2 cellular contexts compared by ENCODE assay signal in the genomic region with DNA sequence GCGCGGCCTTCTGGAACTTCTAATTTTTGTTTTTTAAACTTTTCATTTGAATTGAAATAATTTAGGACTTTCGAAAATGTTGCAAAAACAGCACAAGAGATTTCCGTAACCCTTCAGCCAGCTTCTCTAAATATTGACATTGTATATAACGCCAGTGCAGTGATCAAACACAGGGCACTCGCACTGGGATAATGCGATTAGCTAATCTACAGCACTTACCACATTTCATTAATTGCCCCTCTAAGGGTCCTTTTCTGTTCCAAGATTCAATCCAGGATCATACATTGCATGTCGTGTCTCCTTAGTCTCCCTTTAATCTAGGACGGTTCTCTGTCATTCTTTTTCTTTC.
TF ChIP-seq lines count a peak whose summit lies in the region.

No MANE protein-coding gene starts in this region.

TF ChIP-seq in HepG2, 621 proteins besides CTCF, POLR2A, EP300 and RAD21 (continues in another document):
- TF ChIP-seq ZFP41 (CRISPR knock-in tag; IDR thresholded peaks at IDR 0.05; ENCODE audit: borderline replicate concordance) (no peak), ZFX (CRISPR knock-in tag; IDR thresholded peaks at IDR 0.05; ENCODE audit: low read depth) (no peak), ZNF382 (CRISPR knock-in tag; IDR thresholded peaks at IDR 0.05; ENCODE audit: borderline replicate concordance) (no peak), KMT2B (CRISPR knock-in tag; IDR thresholded peaks at IDR 0.05) (no peak), TAF1 (CRISPR knock-in tag; IDR thresholded peaks at IDR 0.05) (no peak), ZNF567 (CRISPR knock-in tag; IDR thresholded peaks at IDR 0.05; ENCODE audit: borderline replicate concordance) (no peak), ELF4 (CRISPR knock-in tag; IDR thresholded peaks at IDR 0.05; ENCODE audit: borderline replicate concordance) (no peak), HOXD1 (CRISPR knock-in tag; IDR thresholded peaks at IDR 0.05) (no peak), ZNF10 (CRISPR knock-in tag; IDR thresholded peaks at IDR 0.05; ENCODE audit: borderline replicate concordance, low read depth) (no peak), PPARG (CRISPR knock-in tag; conservative IDR thresholded peaks at IDR 0.05) (no peak), FOXA3 (CRISPR knock-in tag; IDR thresholded peaks at IDR 0.05) (peak; percentile 21; the same call in 1 of the 2 replicates), PRMT3 (CRISPR knock-in tag; IDR thresholded peaks at IDR 0.05; ENCODE audit: borderline replicate concordance, low read depth) (no peak), SALL2 (CRISPR knock-in tag; IDR thresholded peaks at IDR 0.05) (no peak), ZNF510 (CRISPR knock-in tag; IDR thresholded peaks at IDR 0.05; ENCODE audit: low read depth) (no peak), ZNF816 (CRISPR knock-in tag; IDR thresholded peaks at IDR 0.05; ENCODE audit: borderline replicate concordance) (no peak), SP5 (CRISPR knock-in tag; IDR thresholded peaks at IDR 0.05; ENCODE audit: borderline replicate concordance, low read depth) (no peak), RXRA (CRISPR knock-in tag; IDR thresholded peaks at IDR 0.05) (no peak), NR2C2 (CRISPR knock-in tag; IDR thresholded peaks at IDR 0.05; ENCODE audit: borderline replicate concordance) (no peak), ZNF251 (CRISPR knock-in tag; IDR thresholded peaks at IDR 0.05) (no peak), MIXL1 (CRISPR knock-in tag; IDR thresholded peaks at IDR 0.05) (peak; percentile 40; the same call in 1 of the 2 replicates), CC2D1A (CRISPR knock-in tag; IDR thresholded peaks at IDR 0.05) (no peak), NFATC3 (CRISPR knock-in tag; IDR thresholded peaks at IDR 0.05) (no peak), ZNF260 (CRISPR knock-in tag; IDR thresholded peaks at IDR 0.05; ENCODE audit: borderline replicate concordance, low read depth) (no peak)
- TF ChIP-seq, protein P1, sequence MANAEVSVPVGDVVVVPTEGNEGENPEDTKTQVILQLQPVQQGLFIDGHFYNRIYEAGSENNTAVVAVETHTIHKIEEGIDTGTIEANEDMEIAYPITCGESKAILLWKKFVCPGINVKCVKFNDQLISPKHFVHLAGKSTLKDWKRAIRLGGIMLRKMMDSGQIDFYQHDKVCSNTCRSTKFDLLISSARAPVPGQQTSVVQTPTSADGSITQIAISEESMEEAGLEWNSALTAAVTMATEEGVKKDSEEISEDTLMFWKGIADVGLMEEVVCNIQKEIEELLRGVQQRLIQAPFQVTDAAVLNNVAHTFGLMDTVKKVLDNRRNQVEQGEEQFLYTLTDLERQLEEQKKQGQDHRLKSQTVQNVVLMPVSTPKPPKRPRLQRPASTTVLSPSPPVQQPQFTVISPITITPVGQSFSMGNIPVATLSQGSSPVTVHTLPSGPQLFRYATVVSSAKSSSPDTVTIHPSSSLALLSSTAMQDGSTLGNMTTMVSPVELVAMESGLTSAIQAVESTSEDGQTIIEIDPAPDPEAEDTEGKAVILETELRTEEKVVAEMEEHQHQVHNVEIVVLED (CRISPR knock-in tag; IDR thresholded peaks at IDR 0.05; ENCODE audit: borderline replicate concordance): no peak
- TF ChIP-seq, protein P2, sequence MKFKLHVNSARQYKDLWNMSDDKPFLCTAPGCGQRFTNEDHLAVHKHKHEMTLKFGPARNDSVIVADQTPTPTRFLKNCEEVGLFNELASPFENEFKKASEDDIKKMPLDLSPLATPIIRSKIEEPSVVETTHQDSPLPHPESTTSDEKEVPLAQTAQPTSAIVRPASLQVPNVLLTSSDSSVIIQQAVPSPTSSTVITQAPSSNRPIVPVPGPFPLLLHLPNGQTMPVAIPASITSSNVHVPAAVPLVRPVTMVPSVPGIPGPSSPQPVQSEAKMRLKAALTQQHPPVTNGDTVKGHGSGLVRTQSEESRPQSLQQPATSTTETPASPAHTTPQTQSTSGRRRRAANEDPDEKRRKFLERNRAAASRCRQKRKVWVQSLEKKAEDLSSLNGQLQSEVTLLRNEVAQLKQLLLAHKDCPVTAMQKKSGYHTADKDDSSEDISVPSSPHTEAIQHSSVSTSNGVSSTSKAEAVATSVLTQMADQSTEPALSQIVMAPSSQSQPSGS (CRISPR knock-in tag; IDR thresholded peaks at IDR 0.05): no peak
- TF ChIP-seq, protein P3, sequence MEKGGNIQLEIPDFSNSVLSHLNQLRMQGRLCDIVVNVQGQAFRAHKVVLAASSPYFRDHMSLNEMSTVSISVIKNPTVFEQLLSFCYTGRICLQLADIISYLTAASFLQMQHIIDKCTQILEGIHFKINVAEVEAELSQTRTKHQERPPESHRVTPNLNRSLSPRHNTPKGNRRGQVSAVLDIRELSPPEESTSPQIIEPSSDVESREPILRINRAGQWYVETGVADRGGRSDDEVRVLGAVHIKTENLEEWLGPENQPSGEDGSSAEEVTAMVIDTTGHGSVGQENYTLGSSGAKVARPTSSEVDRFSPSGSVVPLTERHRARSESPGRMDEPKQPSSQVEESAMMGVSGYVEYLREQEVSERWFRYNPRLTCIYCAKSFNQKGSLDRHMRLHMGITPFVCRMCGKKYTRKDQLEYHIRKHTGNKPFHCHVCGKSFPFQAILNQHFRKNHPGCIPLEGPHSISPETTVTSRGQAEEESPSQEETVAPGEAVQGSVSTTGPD (CRISPR knock-in tag; IDR thresholded peaks at IDR 0.05): no peak
- TF ChIP-seq, protein P4, sequence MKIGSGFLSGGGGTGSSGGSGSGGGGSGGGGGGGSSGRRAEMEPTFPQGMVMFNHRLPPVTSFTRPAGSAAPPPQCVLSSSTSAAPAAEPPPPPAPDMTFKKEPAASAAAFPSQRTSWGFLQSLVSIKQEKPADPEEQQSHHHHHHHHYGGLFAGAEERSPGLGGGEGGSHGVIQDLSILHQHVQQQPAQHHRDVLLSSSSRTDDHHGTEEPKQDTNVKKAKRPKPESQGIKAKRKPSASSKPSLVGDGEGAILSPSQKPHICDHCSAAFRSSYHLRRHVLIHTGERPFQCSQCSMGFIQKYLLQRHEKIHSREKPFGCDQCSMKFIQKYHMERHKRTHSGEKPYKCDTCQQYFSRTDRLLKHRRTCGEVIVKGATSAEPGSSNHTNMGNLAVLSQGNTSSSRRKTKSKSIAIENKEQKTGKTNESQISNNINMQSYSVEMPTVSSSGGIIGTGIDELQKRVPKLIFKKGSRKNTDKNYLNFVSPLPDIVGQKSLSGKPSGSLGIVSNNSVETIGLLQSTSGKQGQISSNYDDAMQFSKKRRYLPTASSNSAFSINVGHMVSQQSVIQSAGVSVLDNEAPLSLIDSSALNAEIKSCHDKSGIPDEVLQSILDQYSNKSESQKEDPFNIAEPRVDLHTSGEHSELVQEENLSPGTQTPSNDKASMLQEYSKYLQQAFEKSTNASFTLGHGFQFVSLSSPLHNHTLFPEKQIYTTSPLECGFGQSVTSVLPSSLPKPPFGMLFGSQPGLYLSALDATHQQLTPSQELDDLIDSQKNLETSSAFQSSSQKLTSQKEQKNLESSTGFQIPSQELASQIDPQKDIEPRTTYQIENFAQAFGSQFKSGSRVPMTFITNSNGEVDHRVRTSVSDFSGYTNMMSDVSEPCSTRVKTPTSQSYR (CRISPR knock-in tag; IDR thresholded peaks at IDR 0.05; ENCODE audit: borderline replicate concordance): no peak

TF ChIP-seq in GM12891, 5 proteins besides CTCF, POLR2A, EP300 and RAD21:
- no peak for TF ChIP-seq TAF1 (IDR thresholded peaks at IDR 0.05; ENCODE audit: low read depth, low read length)
- TF ChIP-seq PAX5 (IDR thresholded peaks at IDR 0.05; ENCODE audit: insufficient read depth, low read length, severe bottlenecking): no peak
- TF ChIP-seq POLR2AphosphoS5 (IDR thresholded peaks at IDR 0.05; ENCODE audit: low read depth, low read length): no peak
- no peak for TF ChIP-seq POU2F2 (IDR thresholded peaks at IDR 0.05; ENCODE audit: low read depth, low read length)
- no peak for TF ChIP-seq SPI1 (IDR thresholded peaks at IDR 0.05; ENCODE audit: low read depth, low read length)
